Comparison of ENCODE assay signal across 8 cellular contexts in the genomic region with DNA sequence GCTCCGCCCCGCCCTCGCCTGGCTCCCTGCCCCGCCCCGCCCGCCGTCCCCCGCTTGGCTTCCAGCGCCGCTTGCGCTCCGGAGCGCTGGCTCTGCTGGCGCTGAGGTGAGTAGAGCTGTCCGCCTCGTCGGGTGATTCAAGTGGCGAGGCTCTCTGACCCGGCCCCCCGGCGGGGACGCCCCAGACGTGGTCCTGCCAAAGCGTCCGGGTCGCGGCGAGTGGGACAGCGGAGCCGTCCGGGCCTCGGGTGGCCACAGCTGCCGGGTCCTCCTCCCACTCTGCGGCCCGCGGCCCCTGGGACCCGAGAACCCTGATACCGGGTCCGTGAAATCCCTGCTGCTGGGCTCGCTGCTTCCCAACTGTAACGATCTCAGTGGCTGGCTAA. TPM values are rescaled to one million over a fixed set of nuclear protein-coding genes. Genes with fewer than 3 reads are reported as not detected.
DNase-seq lines count a peak whose midpoint lies in the region; FAIRE-seq and TF ChIP-seq lines count a peak whose summit lies in the region.

A gene (plus strand): TSS at position 46 of the 386 bp plus-strand sequence. CDS start 4,477 bp downstream, outside the sequence.

- no peak for TF ChIP-seq CTCF in cardiac muscle cell (IDR thresholded peaks at IDR 0.05; ENCODE audit: low read depth, low read length)

- H3K9me3 Mint-ChIP-seq in CD4-positive, alpha-beta memory T cell = peaks cover 0 to 5% (median 0%) of the 10 kb centered on the region in 8 donors
- no peaks in the 10 kb centered on the region for H3K9me3 Mint-ChIP-seq in activated CD4-positive, alpha-beta memory T cell treated with anti-CD3 and anti-CD28 coated beads, Interleukin-2, amount 10 ng/mL, durations not matched to agents 7 days and 5 days

- H3K27ac ChIP-seq in CD4-positive, alpha-beta memory T cell (ENCODE audit: low read depth, low read length) = peak within 1 kb of the TSS; percentile 60
- H3K27ac ChIP-seq in cardiac muscle cell = peak within 1 kb of the TSS; percentile 95

- peak within 1 kb of the TSS; percentile 86 to 95 (median 90) for H3K27ac Mint-ChIP-seq in CD4-positive, alpha-beta memory T cell
- H3K27ac Mint-ChIP-seq in activated CD4-positive, alpha-beta memory T cell treated with anti-CD3 and anti-CD28 coated beads, Interleukin-2, amount 10 ng/mL, durations not matched to agents 7 days and 5 days = peak within 1 kb of the TSS; percentile 74

- POLR2A ChIA-PET in CD4-positive, alpha-beta memory T cell (lab: Charles Lee; ENCODE audit: partially characterized antibody) = interaction anchor here (0.5 to 1.7 kb wide), 11 partner anchors 8 to 1098 kb away, joined by 3 to 11 read pairs (median 3); a partner anchor contains a TSS
- POLR2A ChIA-PET in activated CD4-positive, alpha-beta memory T cell treated with anti-CD3 and anti-CD28 coated beads, Interleukin-2, amount 10 ng/mL, durations not matched to agents 7 days and 5 days (lab: Charles Lee) = interaction anchor here (0.7 to 2.1 kb wide), 9 partner anchors 10 to 1346 kb away, joined by 3 to 14 read pairs (median 4); a partner anchor contains a TSS

- TF ChIP-seq POLR2A in H54 (IDR thresholded peaks at IDR 0.05; ENCODE audit: low read depth, low read length) = peak; percentile 83; the same call in 1 of the 2 replicates

- H3K27me3 ChIP-seq in CD4-positive, alpha-beta memory T cell (ENCODE audit: insufficient read depth, low read length) = no peaks in the 10 kb centered on the region
- H3K27me3 ChIP-seq in cardiac muscle cell = no peaks in the 10 kb centered on the region

- intact Hi-C loops in CD4-positive, alpha-beta memory T cell (cut with micrococcal nuclease) = loop anchor here (1.0 to 5.0 kb wide), 5 partner anchors 314 to 1091 kb away; a partner anchor contains a TSS

- H3K4me3 ChIP-seq in CD4-positive, alpha-beta memory T cell (ENCODE audit: low read length in 2 of 2) = peak within 1 kb of the TSS; percentile 73 to 74
- peak within 1 kb of the TSS; percentile 67 for H3K4me3 ChIP-seq in cardiac muscle cell

- no peaks in the 10 kb centered on the region for H3K27me3 Mint-ChIP-seq in CD4-positive, alpha-beta memory T cell
- H3K27me3 Mint-ChIP-seq in activated CD4-positive, alpha-beta memory T cell treated with anti-CD3 and anti-CD28 coated beads, Interleukin-2, amount 10 ng/mL, durations not matched to agents 7 days and 5 days = no peaks in the 10 kb centered on the region

- peaks cover 7 to 12% of the 10 kb centered on the region in 2 donors for H3K36me3 Mint-ChIP-seq in CD4-positive, alpha-beta memory T cell
- peaks cover 18% of the 10 kb centered on the region for H3K36me3 Mint-ChIP-seq in activated CD4-positive, alpha-beta memory T cell treated with anti-CD3 and anti-CD28 coated beads, Interleukin-2, amount 10 ng/mL, durations not matched to agents 7 days and 5 days (ENCODE audit: low read depth)

- no peaks in the 10 kb centered on the region for H3K9me3 ChIP-seq in CD4-positive, alpha-beta memory T cell (ENCODE audit: control insufficient read depth in 1 of 2, low read length in 2 of 2)
- no peaks in the 10 kb centered on the region for H3K9me3 ChIP-seq in cardiac muscle cell (ENCODE audit: low read depth)

- H3K4me1 ChIP-seq in CD4-positive, alpha-beta memory T cell (ENCODE audit: insufficient read depth, low read length) = peaks cover 31% of the 10 kb centered on the region
- peaks cover 14% of the 10 kb centered on the region for H3K4me1 ChIP-seq in cardiac muscle cell (ENCODE audit: low read depth)

- H3K4me1 Mint-ChIP-seq in CD4-positive, alpha-beta memory T cell = peaks cover 17 to 33% (median 29%) of the 10 kb centered on the region in 4 donors
- H3K4me1 Mint-ChIP-seq in activated CD4-positive, alpha-beta memory T cell treated with anti-CD3 and anti-CD28 coated beads, Interleukin-2, amount 10 ng/mL, durations not matched to agents 7 days and 5 days = peaks cover 28% of the 10 kb centered on the region

- CTCF ChIA-PET in CD4-positive, alpha-beta memory T cell (lab: Charles Lee; ENCODE audit: partially characterized antibody) = interaction anchor here (1.0 to 2.1 kb wide), 3 partner anchors 21 to 453 kb away, joined by 3 to 6 read pairs (median 4); no protein-coding TSS in a partner anchor
- CTCF ChIA-PET in activated CD4-positive, alpha-beta memory T cell treated with anti-CD3 and anti-CD28 coated beads, Interleukin-2, amount 10 ng/mL, durations not matched to agents 7 days and 5 days (lab: Charles Lee) = interaction anchor here (0.8 to 2.6 kb wide), 6 partner anchors 21 to 1099 kb away, joined by 3 to 13 read pairs (median 6); no protein-coding TSS in a partner anchor

- no peak for FAIRE-seq in H54 (lab: Jason Lieb, UNC)

- no peaks in the 10 kb centered on the region for H3K36me3 ChIP-seq in CD4-positive, alpha-beta memory T cell (ENCODE audit: insufficient read depth, low read length)
- peaks cover 4% of the 10 kb centered on the region for H3K36me3 ChIP-seq in cardiac muscle cell

- peak within 1 kb of the TSS; percentile 84 to 96 (median 92) for H3K4me3 Mint-ChIP-seq in CD4-positive, alpha-beta memory T cell
- H3K4me3 Mint-ChIP-seq in activated CD4-positive, alpha-beta memory T cell treated with anti-CD3 and anti-CD28 coated beads, Interleukin-2, amount 10 ng/mL, durations not matched to agents 7 days and 5 days = peak within 1 kb of the TSS; percentile 85

- no peak for DNase-seq in CD4-positive, alpha-beta memory T cell
- DNase-seq in H54 (ENCODE audit: insufficient read length, low spot score) (peak; percentile 53), cardiac muscle cell (ENCODE audit: low read depth in 1 of 2, low spot score in 1 of 2) (no peak), pulmonary artery endothelial cell (ENCODE audit: low read depth, low spot score) (no peak), dedifferentiated amniotic fluid mesenchymal stem cell (ENCODE audit: extremely low spot score) (no peak), NCI-H2196 (lab: John Stamatoyannopoulos, UW; ENCODE audit: unreplicated experiment) (no peak), AML-193 (lab: John Stamatoyannopoulos, UW) (no peak)
- no peak for DNase-seq in activated CD4-positive, alpha-beta memory T cell treated with anti-CD3 and anti-CD28 coated beads, Interleukin-2, amount 10 ng/mL, durations not matched to agents 7 days and 5 days

RNA-seq across cellular contexts. Expression of the gene that starts here (rescaled TPM):
- 10 to 100 TPM; 16.4 to 19.2 TPM for total RNA-seq in CD4-positive, alpha-beta memory T cell
- 10 to 100 TPM; 19.1 to 27.1 TPM for polyA plus RNA-seq in CD4-positive, alpha-beta memory T cell
- total RNA-seq in activated CD4-positive, alpha-beta memory T cell treated with anti-CD3 and anti-CD28 coated beads, Interleukin-2, amount 10 ng/mL, durations not matched to agents 7 days and 5 days = 10 to 100 TPM; 19.5 to 19.6 TPM
- 24.9 and 39.1 TPM in 2 replicates for total RNA-seq in cardiac muscle cell
- 44.3 and 45.5 TPM in 2 replicates for polyA plus RNA-seq in cardiac muscle cell
- 13.4 and 14.8 TPM in 2 replicates for total RNA-seq in pulmonary artery endothelial cell
